20 cellular contexts compared by ENCODE assay signal in genomic region chr19:29772696-29773095, GRCh38.
"Had no signal": no experiment of that assay in that cellular context is flagged by ENCODE, and none has a peak within 500 bp of the region (broad histone marks: within the 10 kb centered on the region; RNA-seq: fewer than 3 reads in every experiment).

No MANE protein-coding gene starts in this region.

- H3K27me3 ChIP-seq: right atrium auricular region, suprapubic skin, thyroid gland had no signal

- H3K9me3 ChIP-seq: left ventricle myocardium inferior, lower lobe of right lung, prostate gland, right atrium auricular region, suprapubic skin, thyroid gland had no signal

- DNase-seq: cortex of kidney; effector memory CD8-positive, alpha-beta T cell; erythroblast; immature natural killer cell; islet precursor cell; kidney glomerular epithelial cell; left colon; left ventricle myocardium inferior; lower lobe of right lung; naive B cell; stimulated activated CD4-positive, alpha-beta T cell treated with anti-CD3 and anti-CD28 coated beads, Interleukin-12 subunit alpha, Interleukin-12 subunit beta, amount 100 ng/mL, for 4 hours; stimulated activated CD4-positive, alpha-beta T cell treated with anti-CD3 and anti-CD28 coated beads, Interleukin-1b, Interleukin-23, amount 100 ng/mL, for 48 hours; stimulated activated CD4-positive, alpha-beta T cell treated with anti-CD3 and anti-CD28 coated beads, Interleukin-4, amount 100 ng/mL, for 1 hour; stimulated activated CD8-positive, alpha-beta memory T cell treated with anti-CD3 and anti-CD28 coated beads, Interleukin-4, amount 100 ng/mL, for 48 hours; stimulated activated naive CD8-positive, alpha-beta T cell treated with anti-CD3 and anti-CD28 coated beads, Interleukin-15, amount 100 ng/mL, for 72 hours; thyroid gland had no signal

- H3K36me3 ChIP-seq: left ventricle myocardium inferior, lower lobe of right lung, prostate gland, right atrium auricular region, suprapubic skin, thyroid gland had no signal

- H3K4me2 ChIP-seq: smooth muscle cell had no signal

- H3K4me3 ChIP-seq: left ventricle myocardium inferior, lower lobe of right lung, prostate gland, right atrium auricular region, smooth muscle cell, suprapubic skin, thyroid gland had no signal

- H3K27ac ChIP-seq: left ventricle myocardium inferior, lower lobe of right lung, prostate gland, right atrium auricular region, suprapubic skin, thyroid gland had no signal

- H3K4me1 ChIP-seq: lower lobe of right lung, prostate gland, thyroid gland had no signal
